Comparison of ENCODE assay signal across 8 cellular contexts in the genomic region with DNA sequence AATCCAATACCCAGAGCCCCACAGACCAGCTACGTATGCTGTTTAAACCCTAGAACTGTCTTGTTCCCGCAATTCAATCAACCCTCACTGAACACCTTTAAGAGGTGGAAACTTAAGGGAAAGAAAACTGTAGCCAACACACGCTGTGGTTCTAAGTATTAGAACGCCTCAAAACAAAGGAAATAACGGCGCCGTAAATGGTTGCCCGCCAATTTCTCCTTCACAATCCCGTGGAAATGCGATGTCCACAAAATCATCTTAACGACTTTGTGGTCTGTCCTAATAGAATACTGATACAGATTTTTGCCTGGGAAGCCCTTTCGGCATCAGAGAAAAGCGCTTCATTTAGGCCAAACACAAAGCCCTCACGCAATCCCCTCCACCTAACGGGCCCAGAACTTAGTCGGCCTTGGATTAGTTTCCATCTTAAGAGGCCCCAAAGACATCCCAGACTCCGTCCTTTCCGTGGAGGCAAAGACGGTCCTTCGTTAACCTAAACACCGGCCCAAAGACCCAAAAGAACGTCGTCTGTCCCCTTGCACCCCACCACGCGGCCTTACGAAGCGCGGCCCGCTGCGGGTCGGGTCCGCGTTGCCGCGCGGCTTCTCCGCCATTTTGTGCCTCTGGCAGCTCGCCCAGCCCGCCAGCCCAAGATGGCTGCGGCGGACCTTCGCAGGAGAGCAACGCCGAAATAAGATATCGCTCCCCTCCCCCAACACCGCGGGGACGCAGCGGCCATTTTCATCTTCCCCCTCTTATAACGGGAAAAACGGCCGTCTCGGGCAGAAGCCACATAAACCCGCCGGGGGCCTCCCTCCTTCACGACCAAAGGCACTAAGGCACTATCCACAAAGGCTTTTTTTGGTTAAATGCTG. TPM values are rescaled to one million over a fixed set of nuclear protein-coding genes. Genes with fewer than 3 reads are reported as not detected.
DNase-seq lines count a peak whose midpoint lies in the region; ATAC-seq and TF ChIP-seq lines count a peak whose summit lies in the region.

No MANE protein-coding gene starts in this region.

- no peaks in the 10 kb centered on the region for H3K36me3 ChIP-seq in GM06990 (ENCODE audit: control insufficient read depth, insufficient read depth, low read length)
- H3K36me3 ChIP-seq in heart left ventricle = no peaks in the 10 kb centered on the region
- H3K36me3 ChIP-seq in transverse colon = no peaks in the 10 kb centered on the region

- H3K9me3 ChIP-seq in heart left ventricle = no peaks in the 10 kb centered on the region
- no peaks in the 10 kb centered on the region for H3K9me3 ChIP-seq in transverse colon

- H3K27me3 Mint-ChIP-seq in activated naive CD8-positive, alpha-beta T cell treated with anti-CD3 and anti-CD28 coated beads, Interleukin-2, amount 50 U/mL, for 24 hours = peaks cover 5% of the 10 kb centered on the region

- peak; percentile 47 for ATAC-seq in HG02763 (IDR thresholded peaks at IDR 0.05; ENCODE audit: unreplicated experiment)
- peak; percentile 48 for ATAC-seq in activated naive CD8-positive, alpha-beta T cell treated with anti-CD3 and anti-CD28 coated beads, Interleukin-2, amount 50 U/mL, for 24 hours
- ATAC-seq in heart left ventricle = peak; percentile 70 to 86 (median 83)

- peak overlapping the region; percentile 96 to 100 (median 100) for H3K27ac ChIP-seq in heart left ventricle
- peak overlapping the region; percentile 98 to 100 (median 98) for H3K27ac ChIP-seq in transverse colon

- peaks cover 57% of the 10 kb centered on the region for H3K36me3 Mint-ChIP-seq in activated naive CD8-positive, alpha-beta T cell treated with anti-CD3 and anti-CD28 coated beads, Interleukin-2, amount 50 U/mL, for 24 hours (ENCODE audit: low read depth)

- H3K4me1 Mint-ChIP-seq in activated naive CD8-positive, alpha-beta T cell treated with anti-CD3 and anti-CD28 coated beads, Interleukin-2, amount 50 U/mL, for 24 hours = peaks cover 48% of the 10 kb centered on the region

- in situ Hi-C loops in transverse colon (cut with MboI; ENCODE audit: low pct_ligation_motif_present in 1 of 4, low pct_unique_long_range_greater_than_20kb in 1 of 4, low sequenced_read_pairs in 3 of 4) = no loop called here

- peaks cover 5 to 44% (median 33%) of the 10 kb centered on the region in 12 donors for H3K4me1 ChIP-seq in heart left ventricle
- H3K4me1 ChIP-seq in transverse colon = peaks cover 20 to 42% (median 37%) of the 10 kb centered on the region in 4 donors

- H3K27me3 ChIP-seq in GM06990 (replicated peaks; ENCODE audit: control insufficient read depth, insufficient read depth, low read length) (no peaks in the 10 kb centered on the region), heart left ventricle (no peaks in the 10 kb centered on the region), transverse colon (no peaks in the 10 kb centered on the region)

- peaks cover 4% of the 10 kb centered on the region for H3K9me3 Mint-ChIP-seq in activated naive CD8-positive, alpha-beta T cell treated with anti-CD3 and anti-CD28 coated beads, Interleukin-2, amount 50 U/mL, for 24 hours

- H3K27ac Mint-ChIP-seq in activated naive CD8-positive, alpha-beta T cell treated with anti-CD3 and anti-CD28 coated beads, Interleukin-2, amount 50 U/mL, for 24 hours = peak overlapping the region; percentile 100

- TF ChIP-seq EP300 in transverse colon (IDR thresholded peaks at IDR 0.05; ENCODE audit: low read depth) = no peak

- H3K4me3 ChIP-seq in GM06990 (replicated peaks; ENCODE audit: low read depth, low read length) (peak overlapping the region; percentile 100), heart left ventricle (peak overlapping the region; percentile 68 to 100 (median 96)), transverse colon (peak overlapping the region; percentile 73 to 94 (median 84))

- TF ChIP-seq POLR2A in heart left ventricle (IDR thresholded peaks at IDR 0.05) (no peak), transverse colon (IDR thresholded peaks at IDR 0.05) (no peak)

- TF ChIP-seq CTCF in GM06990 (IDR thresholded peaks at IDR 0.05; ENCODE audit: insufficient read depth, low read length, poor library complexity, severe bottlenecking) (no peak), heart left ventricle (IDR thresholded peaks at IDR 0.05) (peak in 1 of 12 donors; percentile 5), transverse colon (IDR thresholded peaks at IDR 0.05) (no peak)

- 0 to 1% (median 0%) methylated on average over 40 to 56 of the region's 56 CpGs for WGBS in heart left ventricle, 4 donors
- 0% methylated on average over 9 to 49 of the region's 56 CpGs for WGBS in transverse colon (ENCODE audit: low coverage in 1 of 2), 2 donors

- intact Hi-C loops in heart left ventricle (cut with DNase I) (loop anchor here in 4 of 10 donors (5.0 to 10.0 kb wide), 6 partner anchors 110 to 848 kb away; partner anchors contain the start of genes EIF4A2 (in 2 of the 4), ETV5 (in 2 of the 4) and IGF2BP2 (in 1 of the 4)), transverse colon (cut with DNase I; ENCODE audit: low total_unique reads) (no loop called here)

- H3K4me3 Mint-ChIP-seq in activated naive CD8-positive, alpha-beta T cell treated with anti-CD3 and anti-CD28 coated beads, Interleukin-2, amount 50 U/mL, for 24 hours = peak overlapping the region; percentile 100

- DNase-seq in GM06990 (ENCODE audit: extremely low read depth, insufficient read length) (peak; percentile 90), NCI-H1436 (lab: John Stamatoyannopoulos, UW) (peak; percentile 93), SW 1271 (lab: John Stamatoyannopoulos, UW) (peak; percentile 23 to 79), heart left ventricle (peak; percentile 90 to 94 (median 92)), pons (ENCODE audit: low spot score) (peak; percentile 75), transverse colon (peak; percentile 92)
- peak; percentile 89 for DNase-seq in activated naive CD8-positive, alpha-beta T cell treated with anti-CD3 and anti-CD28 coated beads, Interleukin-2, amount 50 U/mL, for 24 hours

RNA-seq across cellular contexts. Expression of gene TRA2B, which starts 0.8 kb away (rescaled TPM):
- total RNA-seq in heart left ventricle (10 to 100 TPM; 40.4 to 66.0 (median 46.1) TPM), transverse colon (100 to 1,000 TPM in 2 of 4 donors, 10 to 100 TPM in 2; 69.1 to 154 (median 92.6) TPM)
- polyA plus RNA-seq in heart left ventricle = 10 to 100 TPM; 28.5 to 58.1 TPM

Comparison
In these comparisons a context has a peak if more than half of its experiments do, and no peak if none do; other contexts are left out.
1. Peak in every context shown above with its lines: DNase-seq, ATAC-seq, H3K4me3 ChIP-seq and H3K27ac ChIP-seq.